In the genomic region with DNA sequence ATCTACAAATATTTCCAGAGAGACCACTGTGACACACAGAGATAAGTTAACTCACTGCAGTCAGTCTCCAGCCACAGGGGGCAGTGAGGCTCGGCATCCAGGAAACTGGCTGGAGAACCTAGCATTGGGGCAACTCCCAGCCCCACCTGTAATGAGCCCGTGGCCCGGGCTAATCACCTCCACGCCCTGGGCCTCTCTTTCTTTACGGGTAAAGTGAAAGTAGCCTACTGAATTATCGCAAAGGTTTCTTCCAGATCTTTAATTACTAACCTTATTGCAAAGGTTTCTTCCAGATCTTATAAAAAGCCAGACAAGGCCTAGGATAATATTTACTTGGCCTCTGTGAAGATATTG, we compare ENCODE assay signal across 10 cellular contexts. TPM values are rescaled to one million over a fixed set of nuclear protein-coding genes. Genes with fewer than 3 reads are reported as not detected.
DNase-seq lines count a peak whose midpoint lies in the region; ATAC-seq and TF ChIP-seq lines count a peak whose summit lies in the region.
"Had no signal": no experiment of that assay in that cellular context is flagged by ENCODE, and none has a peak within 500 bp of the region (broad histone marks: within the 10 kb centered on the region; RNA-seq: fewer than 3 reads in every experiment).

No MANE protein-coding gene starts in this region.

- peaks cover 40% of the 10 kb centered on the region for H3K4me1 Mint-ChIP-seq in Calu3 (ENCODE audit: low read depth, unreplicated experiment)

- TF ChIP-seq CTCF in Calu3 (IDR thresholded peaks at IDR 0.05; ENCODE audit: unreplicated experiment): peak; percentile 3
- peak; percentile 50; the same call in 1 of the 2 replicates for TF ChIP-seq CTCF in RWPE1 (conservative IDR thresholded peaks at IDR 0.05; ENCODE audit: low read depth)
- TF ChIP-seq CTCF in hepatocyte (IDR thresholded peaks at IDR 0.05; ENCODE audit: poor library complexity): no peak
- no peak for TF ChIP-seq CTCF in omental fat pad (IDR thresholded peaks at IDR 0.05)
- no peak for TF ChIP-seq CTCF in GM10266 (IDR thresholded peaks at IDR 0.05; ENCODE audit: control insufficient read depth, insufficient read depth, low read depth, missing control alignments)

- H3K27ac ChIP-seq in RWPE1: no peak overlapping the region
- H3K27ac ChIP-seq in hepatocyte: peak overlapping the region; percentile 64

- no peak overlapping the region for H3K4me3 ChIP-seq in hepatocyte

- intact Hi-C loops in Calu3 (cut with micrococcal nuclease; ENCODE audit: unreplicated experiment): loop anchor here (2.0 kb wide), 2 partner anchors 70 to 348 kb away; no protein-coding TSS in a partner anchor

- H4K20me1 ChIP-seq in hepatocyte (ENCODE audit: insufficient read depth, poor library complexity, severe bottlenecking): no peaks in the 10 kb centered on the region

- no peaks in the 10 kb centered on the region for H3K79me2 ChIP-seq in hepatocyte

- POLR2A ChIA-PET in RWPE1 (lab: Yijun Ruan, JAX; ENCODE audit: low non-redundant PET): no interaction called here

- BruUV-seq in Calu3 (replicated peaks; lab: Mats Ljungman, UMichigan): no TSS peak

- no peaks in the 10 kb centered on the region for H3K27me3 Mint-ChIP-seq in Calu3 (ENCODE audit: unreplicated experiment)
- H3K27me3 Mint-ChIP-seq: activated naive CD8-positive, alpha-beta T cell had no signal

- H3K4me2 ChIP-seq in hepatocyte: peak overlapping the region; percentile 11

- H3K4me1 ChIP-seq in hepatocyte (ENCODE audit: insufficient read depth): peaks cover 14% of the 10 kb centered on the region

- 54% methylated on average over 6 of the region's 6 CpGs for WGBS in hepatocyte (ENCODE audit: low lambda C conversion rate, missing lambda C conversion rate)

- no peaks in the 10 kb centered on the region for H3K36me3 ChIP-seq in hepatocyte (replicated peaks; ENCODE audit: insufficient read depth, low read depth)

- peak overlapping the region; percentile 33 for H3K27ac Mint-ChIP-seq in Calu3 (ENCODE audit: unreplicated experiment)
- H3K27ac Mint-ChIP-seq: activated naive CD8-positive, alpha-beta T cell had no signal

- peak overlapping the region; percentile 51 for H3K4me3 Mint-ChIP-seq in Calu3 (ENCODE audit: low read depth, unreplicated experiment)
- H3K4me3 Mint-ChIP-seq: activated naive CD8-positive, alpha-beta T cell; naive thymus-derived CD8-positive, alpha-beta T cell had no signal

- no peaks in the 10 kb centered on the region for H3K9me3 Mint-ChIP-seq in Calu3 (ENCODE audit: low read depth, unreplicated experiment)
- H3K9me3 Mint-ChIP-seq: naive thymus-derived CD8-positive, alpha-beta T cell had no signal

- no peaks in the 10 kb centered on the region for H3K9me2 ChIP-seq in hepatocyte (replicated peaks; ENCODE audit: insufficient read depth)

- no peaks in the 10 kb centered on the region for H3K9me3 ChIP-seq in hepatocyte (ENCODE audit: low read depth)

- ATAC-seq in omental fat pad (ENCODE audit: low FRiP score): peak; percentile 37
- ATAC-seq: naive thymus-derived CD8-positive, alpha-beta T cell had no signal

- no peaks in the 10 kb centered on the region for H3K27me3 ChIP-seq in hepatocyte

- CTCF ChIA-PET in Calu3 (lab: Charles Lee) (interaction anchor here (0.7 to 2.0 kb wide), 17 partner anchors 9 to 394 kb away, joined by 3 to 22 read pairs (median 5); a partner anchor contains a TSS), RWPE1 (lab: Yijun Ruan, JAX) (interaction anchor here (0.6 to 1.2 kb wide), 7 partner anchors 8 to 335 kb away, joined by 3 to 6 read pairs (median 4); no protein-coding TSS in a partner anchor)

- no peak overlapping the region for H2AFZ ChIP-seq in hepatocyte

- DNase-seq in Calu3 (no peak), RWPE1 (ENCODE audit: low spot score) (no peak), hepatocyte (ENCODE audit: low spot score) (no peak), omental fat pad (ENCODE audit: low spot score) (no peak), dedifferentiated amniotic fluid mesenchymal stem cell (ENCODE audit: extremely low spot score) (no peak), GM10266 (ENCODE audit: extremely low spot score) (no peak), HK-2 (ENCODE audit: unreplicated experiment) (no peak), COR-L47 (lab: John Stamatoyannopoulos, UW) (no peak)

- H3K36me3 Mint-ChIP-seq in Calu3 (ENCODE audit: insufficient read depth, unreplicated experiment): peaks cover 16% of the 10 kb centered on the region
- H3K36me3 Mint-ChIP-seq: activated naive CD8-positive, alpha-beta T cell; naive thymus-derived CD8-positive, alpha-beta T cell had no signal

RNA-seq across cellular contexts. Expression of a gene that starts 45.6 kb away (rescaled TPM):
- 77.1 and 79.9 TPM in 2 replicates for total RNA-seq in Calu3 (2022)
- 154 and 174 TPM in 2 replicates for total RNA-seq in hepatocyte
- polyA plus RNA-seq in hepatocyte: 165 and 189 TPM in 2 replicates
- 100 to 1,000 TPM in 2 of 4 donors, 10 to 100 TPM in 2; 86.4 to 167 (median 112) TPM for total RNA-seq in omental fat pad

Comparison
In these comparisons a context has a peak if more than half of its experiments do, and no peak if none do; other contexts are left out.
1. CTCF ChIP-seq: peak in Calu3 (single experiment) and RWPE1 (single experiment); none in hepatocyte (single experiment), omental fat pad (0 of 3) and GM10266 (single experiment).